In the genomic region with DNA sequence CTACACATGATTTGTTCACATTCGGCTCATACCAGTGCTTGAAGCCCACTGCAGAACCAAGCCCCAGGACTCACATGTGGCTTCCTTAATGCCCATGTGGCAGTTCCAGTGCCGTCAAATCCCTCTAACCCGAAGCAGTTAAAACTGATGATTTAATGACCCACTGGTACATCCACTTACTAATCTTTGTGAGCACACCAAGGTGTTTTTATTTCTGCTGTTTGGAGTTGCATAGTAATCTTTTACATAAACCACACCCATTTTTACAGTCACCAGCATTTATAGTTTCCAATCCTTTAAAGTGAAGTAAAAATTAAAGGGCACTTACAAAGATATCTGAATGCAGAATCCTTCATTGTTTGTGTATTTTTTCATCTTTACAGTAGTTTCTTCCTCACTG, we compare ENCODE assay signal across 15 cellular contexts.
A peak's percentile ranks its signal among the peaks of the same experiment; 100 is the strongest.
DNase-seq lines count a peak whose midpoint lies in the region; ATAC-seq and TF ChIP-seq lines count a peak whose summit lies in the region.
"Had no signal": no experiment of that assay in that cellular context is flagged by ENCODE, and none has a peak within 500 bp of the region (broad histone marks: within the 10 kb centered on the region; RNA-seq: fewer than 3 reads in every experiment).

No MANE protein-coding gene starts in this region.

- no peak overlapping the region for H2AFZ ChIP-seq in PC-9

- intact Hi-C loops in PC-9 (cut with micrococcal nuclease; ENCODE audit: unreplicated experiment) (no loop called here), ascending aorta (cut with DNase I) (no loop called here)

- no TSS peak for BruUV-seq in PC-9 (replicated peaks; lab: Mats Ljungman, UMichigan)

- H3K4me2 ChIP-seq in PC-9: peak overlapping the region; percentile 38

- POLR2A ChIA-PET in PC-9 (lab: Charles Lee; ENCODE audit: unreplicated experiment): no interaction called here

- ATAC-seq in GM19463 (IDR thresholded peaks at IDR 0.05; ENCODE audit: unreplicated experiment) (no peak), GM18517 (IDR thresholded peaks at IDR 0.05; ENCODE audit: unreplicated experiment) (no peak)

- H4K20me1 ChIP-seq in PC-9 (ENCODE audit: insufficient read depth): no peaks in the 10 kb centered on the region

- H3K4me3 ChIP-seq in PC-9 (no peak overlapping the region), ascending aorta (no peak overlapping the region)
- H3K4me3 ChIP-seq: SJCRH30 had no signal

- no peaks in the 10 kb centered on the region for H3K9me2 ChIP-seq in PC-9 (ENCODE audit: insufficient read depth)

- H3K27ac ChIP-seq in PC-9: peak overlapping the region; percentile 66
- no peak overlapping the region for H3K27ac ChIP-seq in ascending aorta
- H3K27ac ChIP-seq: SJCRH30 had no signal

- CTCF ChIA-PET in PC-9 (lab: Charles Lee): interaction anchor here (0.9 kb wide), 1 partner anchor 18 kb away, joined by 3 read pairs; no protein-coding TSS in a partner anchor

- TF ChIP-seq CTCF in PC-9 (conservative IDR thresholded peaks at IDR 0.05) (no peak), ascending aorta (IDR thresholded peaks at IDR 0.05) (no peak)

- H3K27me3 ChIP-seq in PC-9 (ENCODE audit: insufficient read depth, low read depth) (no peaks in the 10 kb centered on the region), ascending aorta (no peaks in the 10 kb centered on the region)
- H3K27me3 ChIP-seq: SJCRH30 had no signal

- H3K79me2 ChIP-seq in PC-9 (ENCODE audit: low read depth): no peaks in the 10 kb centered on the region

- H3K9me3 ChIP-seq in PC-9 (ENCODE audit: insufficient read depth, low read depth): no peaks in the 10 kb centered on the region
- no peaks in the 10 kb centered on the region for H3K9me3 ChIP-seq in ascending aorta
- H3K9me3 ChIP-seq: Caco-2, SJCRH30 had no signal

- H3K4me1 ChIP-seq in PC-9 (replicated peaks; ENCODE audit: insufficient read depth): peaks cover 42% of the 10 kb centered on the region
- peaks cover 5 to 27% of the 10 kb centered on the region in 2 donors for H3K4me1 ChIP-seq in ascending aorta
- H3K4me1 ChIP-seq: Caco-2 had no signal

- H3K36me3 ChIP-seq in PC-9 (ENCODE audit: low read depth): no peaks in the 10 kb centered on the region
- H3K36me3 ChIP-seq in ascending aorta: no peaks in the 10 kb centered on the region
- H3K36me3 ChIP-seq: SJCRH30 had no signal

- peak; percentile 44 for DNase-seq in activated effector memory CD4-positive, alpha-beta T cell treated with anti-CD3 and anti-CD28 coated beads, Interleukin-2, amount 50 U/mL, for 16 hours
- no peak for DNase-seq in activated effector memory CD4-positive, alpha-beta T cell treated with Interleukin-2 at 50 U/mL for 16 hours
- DNase-seq in PC-9 (no peak), kidney tubule cell (ENCODE audit: low spot score) (peak; percentile 18), SIG-M5 treated with dmso at 0.1 percent for 504 hours (lab: John Stamatoyannopoulos, UW; ENCODE audit: unreplicated experiment) (no peak), ascending aorta (ENCODE audit: low spot score in 2 of 2) (no peak)
- DNase-seq: Caco-2, DMS79, Karpas-422, NCI-H187 treated with DMSO at 0.1 percent for 48 hours, NCI-H446 treated with DMSO at 0.1 percent for 48 hours, NCI-H774 had no signal

- H3F3A ChIP-seq in PC-9 (ENCODE audit: insufficient read depth, low read depth): peaks cover 42% of the 10 kb centered on the region

Comparison
In these comparisons a context has a peak if more than half of its experiments do, and no peak if none do; other contexts are left out.
1. DNase-seq: peak in activated effector memory CD4-positive, alpha-beta T cell treated with anti-CD3 and anti-CD28 coated beads, Interleukin-2, amount 50 U/mL, for 16 hours (single experiment) and kidney tubule cell (single experiment); none in activated effector memory CD4-positive, alpha-beta T cell treated with Interleukin-2 at 50 U/mL for 16 hours (single experiment), PC-9 (0 of 2), SIG-M5 treated with dmso at 0.1 percent for 504 hours (single experiment) and ascending aorta (0 of 2).